In genomic region chr1:115090547-115090946, GRCh38 we compare ENCODE assay signal across 10 cellular contexts. TPM values are rescaled to one million over a fixed set of nuclear protein-coding genes. Genes with fewer than 3 reads are reported as not detected.
DNase-seq lines count a peak whose midpoint lies in the region; ATAC-seq and TF ChIP-seq lines count a peak whose summit lies in the region.
"Had no signal": no experiment of that assay in that cellular context is flagged by ENCODE, and none has a peak within 500 bp of the region (broad histone marks: within the 10 kb centered on the region; RNA-seq: fewer than 3 reads in every experiment).

No MANE protein-coding gene starts in this region.

- intact Hi-C loops in breast epithelium (cut with DNase I; ENCODE audit: low total_unique reads) = no loop called here
- intact Hi-C loops in MCF 10A (cut with micrococcal nuclease) = no loop called here
- intact Hi-C loops in uterus (cut with DNase I; ENCODE audit: low total_unique reads) = no loop called here

- H3K27me3 Mint-ChIP-seq in MCF 10A (ENCODE audit: insufficient read depth, unreplicated experiment) = peaks cover 17% of the 10 kb centered on the region
- peaks cover 33% of the 10 kb centered on the region for H3K27me3 Mint-ChIP-seq in endodermal cell (ENCODE audit: insufficient read depth)

- H3K36me3 ChIP-seq in breast epithelium (no peaks in the 10 kb centered on the region), endodermal cell (ENCODE audit: control insufficient read depth, insufficient read depth, low read length) (no peaks in the 10 kb centered on the region), muscle layer of colon (ENCODE audit: insufficient read depth, low read length) (no peaks in the 10 kb centered on the region), uterus (no peaks in the 10 kb centered on the region)

- TF ChIP-seq POLR2A in breast epithelium (IDR thresholded peaks at IDR 0.05) (no peak), uterus (IDR thresholded peaks at IDR 0.05) (no peak)

- peaks cover 5% of the 10 kb centered on the region for H3K36me3 Mint-ChIP-seq in MCF 10A (ENCODE audit: insufficient read depth, unreplicated experiment)
- H3K36me3 Mint-ChIP-seq in endodermal cell (ENCODE audit: low read depth) = no peaks in the 10 kb centered on the region

- no peak for DNase-seq in breast epithelium (ENCODE audit: low spot score in 2 of 2)
- DNase-seq in MCF 10A (ENCODE audit: unreplicated experiment) = no peak
- peak; percentile 79 for DNase-seq in endodermal cell
- DNase-seq in uterus = peak; percentile 65 to 81
- DNase-seq in KBM-7 = no peak
- DNase-seq in NCI-H2107 treated with DMSO at 0.1 percent for 48 hours (lab: John Stamatoyannopoulos, UW; ENCODE audit: unreplicated experiment) = no peak
- DNase-seq: activated CD4-positive, alpha-beta T cell treated with anti-CD3 and anti-CD28 coated beads, Interleukin-2, amount 50 U/mL, for 4 hours; mammary epithelial cell had no signal

- H3K9me3 Mint-ChIP-seq in MCF 10A (ENCODE audit: unreplicated experiment) (no peaks in the 10 kb centered on the region), endodermal cell (no peaks in the 10 kb centered on the region)

- no peak for ATAC-seq in HG03280 (IDR thresholded peaks at IDR 0.05; ENCODE audit: unreplicated experiment)

- BruUV-seq in MCF 10A (replicated peaks; lab: Mats Ljungman, UMichigan) = no TSS peak

- POLR2A ChIA-PET in MCF 10A (lab: Yijun Ruan, JAX) = interaction anchor here (1.3 kb wide), 1 partner anchor 12 kb away, joined by 3 read pairs; no protein-coding TSS in a partner anchor

- H3K27ac Mint-ChIP-seq in MCF 10A (ENCODE audit: low read depth, unreplicated experiment) = no peak overlapping the region
- no peak overlapping the region for H3K27ac Mint-ChIP-seq in endodermal cell

- H3K4me3 ChIP-seq in breast epithelium (peak overlapping the region in 1 of 3 donors; percentile 73), endodermal cell (ENCODE audit: low read length) (peak overlapping the region; percentile 86), muscle layer of colon (ENCODE audit: low read depth in 1 of 2, low read length in 2 of 2) (no peak overlapping the region), uterus (peak overlapping the region in 1 of 2 donors; percentile 69)

- H3K4me1 Mint-ChIP-seq in MCF 10A (ENCODE audit: insufficient read depth, unreplicated experiment) (no peaks in the 10 kb centered on the region), endodermal cell (peaks cover 8% of the 10 kb centered on the region)

- TF ChIP-seq CTCF in breast epithelium (IDR thresholded peaks at IDR 0.05) (no peak), MCF 10A (IDR thresholded peaks at IDR 0.05; ENCODE audit: unreplicated experiment) (no peak), endodermal cell (conservative IDR thresholded peaks at IDR 0.05) (no peak), uterus (IDR thresholded peaks at IDR 0.05) (no peak)

- H3K9ac ChIP-seq in endodermal cell (ENCODE audit: extremely low read depth, low read length, poor library complexity, severe bottlenecking) (no peak overlapping the region), muscle layer of colon (ENCODE audit: low read length) (peak overlapping the region; percentile 69)

- H3K4me1 ChIP-seq in breast epithelium (no peaks in the 10 kb centered on the region), endodermal cell (ENCODE audit: control insufficient read depth, insufficient read depth, low read length) (peaks cover 3% of the 10 kb centered on the region), muscle layer of colon (ENCODE audit: insufficient read depth, low read length) (peaks cover 10% of the 10 kb centered on the region), uterus (peaks cover 0 to 3% of the 10 kb centered on the region in 2 donors)

- in situ Hi-C loops in KBM-7 (cut with MboI; ENCODE audit: low pct_unique_long_range_greater_than_20kb, low sequenced_read_pairs) = no loop called here

- H3K4me3 Mint-ChIP-seq in MCF 10A (ENCODE audit: unreplicated experiment) (no peak overlapping the region), endodermal cell (peak overlapping the region; percentile 72)

- H3K27ac ChIP-seq in breast epithelium (peak overlapping the region; percentile 62 to 76), endodermal cell (ENCODE audit: low read depth, low read length) (no peak overlapping the region), muscle layer of colon (ENCODE audit: low read depth, low read length) (peak overlapping the region; percentile 84), uterus (peak overlapping the region; percentile 92 to 97)

- H3K9me3 ChIP-seq in breast epithelium (no peaks in the 10 kb centered on the region), endodermal cell (ENCODE audit: control insufficient read depth, low read length) (no peaks in the 10 kb centered on the region), muscle layer of colon (ENCODE audit: low read length) (no peaks in the 10 kb centered on the region), uterus (no peaks in the 10 kb centered on the region)

- H3K27me3 ChIP-seq in breast epithelium (peaks cover 0 to 4% of the 10 kb centered on the region in 2 donors), endodermal cell (ENCODE audit: control insufficient read depth, insufficient read depth, low read length, poor library complexity, severe bottlenecking) (peaks cover 11% of the 10 kb centered on the region), muscle layer of colon (ENCODE audit: control insufficient read depth in 1 of 2, insufficient read depth in 2 of 2, low read length in 2 of 2) (no peaks in the 10 kb centered on the region), uterus (no peaks in the 10 kb centered on the region)

- CTCF ChIA-PET in MCF 10A (lab: Yijun Ruan, JAX) = interaction anchor here (2.2 kb wide), 1 partner anchor 38 kb away, joined by 7 read pairs; no protein-coding TSS in a partner anchor

- WGBS in endodermal cell (ENCODE audit: insufficient coverage in 1 of 2, insufficient read length in 1 of 2), 2 experiments = 59 to 69% methylated on average over 8 of the region's 8 CpGs

RNA-seq across cellular contexts. Expression of gene TSPAN2, which starts 1.2 kb away (rescaled TPM):
- total RNA-seq in breast epithelium = 1 to 10 TPM; 2.6 to 9.7 (median 3.7) TPM
- total RNA-seq in MCF 10A (2022) = 0.42 TPM in 1 of 2 replicates, not detected in the other
- 10 to 100 TPM in 1 of 2 donors, 1 to 10 TPM in 1; 7.1 to 10.7 TPM for total RNA-seq in endodermal cell
- polyA plus RNA-seq in endodermal cell (2013, experiment 1 of 2) = 10.4 TPM
- 9.3 TPM for polyA plus RNA-seq in endodermal cell (2013, experiment 2 of 2)
- 10 to 100 TPM; 40.5 to 87.6 (median 56.8) TPM for total RNA-seq in uterus

Comparison
In these comparisons a context has a peak if more than half of its experiments do, and no peak if none do; other contexts are left out.
1. DNase-seq: peak in endodermal cell (single experiment) and uterus (2 of 2); none in breast epithelium (0 of 2), MCF 10A (single experiment), KBM-7 (single experiment) and NCI-H2107 treated with DMSO at 0.1 percent for 48 hours (single experiment).